ENCODE assay signal across 13 cellular contexts in genomic region chr15:79967331-79968182, GRCh38. TPM values are rescaled to one million over a fixed set of nuclear protein-coding genes. Genes with fewer than 3 reads are reported as not detected.
A peak's percentile ranks its signal among the peaks of the same experiment; 100 is the strongest.
DNase-seq lines count a peak whose midpoint lies in the region; ATAC-seq and TF ChIP-seq lines count a peak whose summit lies in the region.
"Had no signal": no experiment of that assay in that cellular context is flagged by ENCODE, and none has a peak within 500 bp of the region (broad histone marks: within the 10 kb centered on the region; RNA-seq: fewer than 3 reads in every experiment).

No MANE protein-coding gene starts in this region.

- TF ChIP-seq CTCF in OCI-LY3 (IDR thresholded peaks at IDR 0.05; ENCODE audit: low read depth, low read length) (no peak), HFFc6 (IDR thresholded peaks at IDR 0.05) (no peak), thyroid gland (IDR thresholded peaks at IDR 0.05) (no peak)

- intact Hi-C loops in activated T-helper 2 cell treated with anti-CD3 and anti-CD28 coated beads, Interferon-gamma antibody, Interleukin-2, Interleukin-4, amounts not matched to agents 10 μg/mL and 5 μg/mL and 100 μg/mL, durations not matched to agents 14 hours and 24 hours and 36 hours (cut with micrococcal nuclease): loop anchor here (1.0 to 10.0 kb wide), 6 partner anchors 44 to 323 kb away; partner anchors contain the start of genes FAH, MTHFS and ZFAND6
- intact Hi-C loops in thyroid gland (cut with DNase I): no loop called here

- POLR2A ChIA-PET in CD8-positive, alpha-beta memory T cell (lab: Charles Lee): interaction anchor here (1.0 to 5.5 kb wide), 6 partner anchors 14 to 92 kb away, joined by 3 to 64 read pairs (median 8); partner anchors contain the start of gene MTHFS

- no peaks in the 10 kb centered on the region for H3K9me3 ChIP-seq in CD8-positive, alpha-beta memory T cell (ENCODE audit: low read length)
- H3K9me3 ChIP-seq in OCI-LY3 (ENCODE audit: insufficient read depth, low read length) (no peaks in the 10 kb centered on the region), thyroid gland (no peaks in the 10 kb centered on the region)
- H3K9me3 ChIP-seq: heart right ventricle had no signal

- no peaks in the 10 kb centered on the region for H3K27me3 Mint-ChIP-seq in CD8-positive, alpha-beta memory T cell
- no peaks in the 10 kb centered on the region for H3K27me3 Mint-ChIP-seq in activated T-helper 2 cell treated with anti-CD3 and anti-CD28 coated beads, Interferon-gamma antibody, Interleukin-2, Interleukin-4, amounts not matched to agents 10 μg/mL and 5 μg/mL and 100 μg/mL, durations not matched to agents 14 hours and 24 hours and 36 hours (ENCODE audit: low read depth)
- H3K27me3 Mint-ChIP-seq in natural killer cell treated with Interleukin-12 subunit alpha and Interleukin-12 subunit beta and Interleukin-15 and Interleukin-18, amount 100 ng/mL, for 72 hours: no peaks in the 10 kb centered on the region
- no peaks in the 10 kb centered on the region; the same call in 1 of the 2 replicates for H3K27me3 Mint-ChIP-seq in HFFc6 (ENCODE audit: insufficient read depth)

- H3K27ac ChIP-seq in CD8-positive, alpha-beta memory T cell (ENCODE audit: low read depth, low read length): no peak overlapping the region
- peak overlapping the region; percentile 93 for H3K27ac ChIP-seq in OCI-LY3 (ENCODE audit: low read length)
- H3K27ac ChIP-seq in thyroid gland: no peak overlapping the region
- H3K27ac ChIP-seq: C4-2B had no signal

- H3K27ac Mint-ChIP-seq in CD8-positive, alpha-beta memory T cell: peak overlapping the region; percentile 55 to 92 (median 88)
- peak overlapping the region; percentile 99 for H3K27ac Mint-ChIP-seq in activated T-helper 2 cell treated with anti-CD3 and anti-CD28 coated beads, Interferon-gamma antibody, Interleukin-2, Interleukin-4, amounts not matched to agents 10 μg/mL and 5 μg/mL and 100 μg/mL, durations not matched to agents 14 hours and 24 hours and 36 hours
- peak overlapping the region; percentile 85 to 92 for H3K27ac Mint-ChIP-seq in natural killer cell treated with Interleukin-12 subunit alpha and Interleukin-12 subunit beta and Interleukin-15 and Interleukin-18, amount 100 ng/mL, for 72 hours
- H3K27ac Mint-ChIP-seq in HFFc6: no peak overlapping the region
- H3K27ac Mint-ChIP-seq: endodermal cell had no signal

- H3K36me3 Mint-ChIP-seq in CD8-positive, alpha-beta memory T cell: peaks cover 3 to 19% (median 4%) of the 10 kb centered on the region in 3 donors
- H3K36me3 Mint-ChIP-seq in activated T-helper 2 cell treated with anti-CD3 and anti-CD28 coated beads, Interferon-gamma antibody, Interleukin-2, Interleukin-4, amounts not matched to agents 10 μg/mL and 5 μg/mL and 100 μg/mL, durations not matched to agents 14 hours and 24 hours and 36 hours (ENCODE audit: low read depth): peaks cover 63% of the 10 kb centered on the region
- peaks cover 21% of the 10 kb centered on the region for H3K36me3 Mint-ChIP-seq in natural killer cell treated with Interleukin-12 subunit alpha and Interleukin-12 subunit beta and Interleukin-15 and Interleukin-18, amount 100 ng/mL, for 72 hours
- H3K36me3 Mint-ChIP-seq in HFFc6 (ENCODE audit: low read depth): no peaks in the 10 kb centered on the region

- peaks cover 93% of the 10 kb centered on the region for H3K79me2 ChIP-seq in OCI-LY3 (ENCODE audit: low read length)

- H3K27me3 ChIP-seq in CD8-positive, alpha-beta memory T cell (ENCODE audit: insufficient read depth, low read length, poor library complexity, severe bottlenecking): no peaks in the 10 kb centered on the region
- no peaks in the 10 kb centered on the region for H3K27me3 ChIP-seq in OCI-LY3 (ENCODE audit: low read depth, low read length)
- H3K27me3 ChIP-seq in thyroid gland: no peaks in the 10 kb centered on the region

- H3K4me3 ChIP-seq in CD8-positive, alpha-beta memory T cell (ENCODE audit: low read length): peak overlapping the region; percentile 45
- peak overlapping the region; percentile 80 for H3K4me3 ChIP-seq in OCI-LY3 (ENCODE audit: low read length)
- H3K4me3 ChIP-seq in thyroid gland (replicated peaks in 1 of 3): no peak overlapping the region

- H3K36me3 ChIP-seq in CD8-positive, alpha-beta memory T cell (ENCODE audit: insufficient read depth, low read length): no peaks in the 10 kb centered on the region
- H3K36me3 ChIP-seq in OCI-LY3 (replicated peaks; ENCODE audit: low read depth, low read length): peaks cover 49% of the 10 kb centered on the region
- no peaks in the 10 kb centered on the region for H3K36me3 ChIP-seq in thyroid gland
- H3K36me3 ChIP-seq: heart right ventricle had no signal

- peaks cover 45% of the 10 kb centered on the region for H3K4me1 ChIP-seq in CD8-positive, alpha-beta memory T cell (ENCODE audit: insufficient read depth, low read length)
- H3K4me1 ChIP-seq in OCI-LY3 (ENCODE audit: low read length): peaks cover 38% of the 10 kb centered on the region
- peaks cover 0 to 3% of the 10 kb centered on the region in 2 donors for H3K4me1 ChIP-seq in thyroid gland

- CTCF ChIA-PET in CD8-positive, alpha-beta memory T cell (lab: Charles Lee): interaction anchor here (0.9 to 3.3 kb wide), 4 partner anchors 45 to 81 kb away, joined by 3 to 17 read pairs (median 4); no protein-coding TSS in a partner anchor

- no peaks in the 10 kb centered on the region for H3K9me3 Mint-ChIP-seq in CD8-positive, alpha-beta memory T cell
- H3K9me3 Mint-ChIP-seq in activated T-helper 2 cell treated with anti-CD3 and anti-CD28 coated beads, Interferon-gamma antibody, Interleukin-2, Interleukin-4, amounts not matched to agents 10 μg/mL and 5 μg/mL and 100 μg/mL, durations not matched to agents 14 hours and 24 hours and 36 hours: no peaks in the 10 kb centered on the region
- H3K9me3 Mint-ChIP-seq in natural killer cell treated with Interleukin-12 subunit alpha and Interleukin-12 subunit beta and Interleukin-15 and Interleukin-18, amount 100 ng/mL, for 72 hours: peaks cover 3% of the 10 kb centered on the region
- no peaks in the 10 kb centered on the region for H3K9me3 Mint-ChIP-seq in HFFc6
- H3K9me3 Mint-ChIP-seq: endodermal cell had no signal

- H3K4me1 Mint-ChIP-seq in CD8-positive, alpha-beta memory T cell: peaks cover 51 to 77% (median 73%) of the 10 kb centered on the region in 3 donors
- peaks cover 49% of the 10 kb centered on the region for H3K4me1 Mint-ChIP-seq in activated T-helper 2 cell treated with anti-CD3 and anti-CD28 coated beads, Interferon-gamma antibody, Interleukin-2, Interleukin-4, amounts not matched to agents 10 μg/mL and 5 μg/mL and 100 μg/mL, durations not matched to agents 14 hours and 24 hours and 36 hours (ENCODE audit: low read depth)
- peaks cover 53 to 55% of the 10 kb centered on the region in 2 donors for H3K4me1 Mint-ChIP-seq in natural killer cell treated with Interleukin-12 subunit alpha and Interleukin-12 subunit beta and Interleukin-15 and Interleukin-18, amount 100 ng/mL, for 72 hours (ENCODE audit: low read depth in 2 of 2)
- H3K4me1 Mint-ChIP-seq in HFFc6 (ENCODE audit: low read depth): peaks cover 23% of the 10 kb centered on the region
- H3K4me1 Mint-ChIP-seq: endodermal cell had no signal

- peaks cover 29% of the 10 kb centered on the region for H4K20me1 ChIP-seq in OCI-LY3 (ENCODE audit: insufficient read depth, low read length)

- no peak for DNase-seq in CD8-positive, alpha-beta memory T cell
- DNase-seq in activated T-helper 2 cell treated with anti-CD3 and anti-CD28 coated beads, Interferon-gamma antibody, Interleukin-2, Interleukin-4, amounts not matched to agents 10 μg/mL and 5 μg/mL and 100 μg/mL, durations not matched to agents 14 hours and 24 hours and 36 hours (ENCODE audit: low spot score): peak; percentile 35
- DNase-seq in natural killer cell treated with Interleukin-12 subunit alpha and Interleukin-12 subunit beta and Interleukin-15 and Interleukin-18, amount 100 ng/mL, for 72 hours (ENCODE audit: low spot score): no peak
- DNase-seq in HFFc6 (no peak), thyroid gland (no peak), NCI-H1105 (lab: John Stamatoyannopoulos, UW) (no peak)
- DNase-seq: endodermal cell, heart right ventricle, mammary epithelial cell, NCI-H1092 treated with DMSO at 0.1 percent for 48 hours had no signal

- no peak overlapping the region for H2AFZ ChIP-seq in OCI-LY3 (ENCODE audit: low read depth, low read length)

- peak overlapping the region; percentile 86 for H3K4me2 ChIP-seq in OCI-LY3 (ENCODE audit: low read length)

- ATAC-seq in natural killer cell treated with Interleukin-12 subunit alpha and Interleukin-12 subunit beta and Interleukin-15 and Interleukin-18, amount 100 ng/mL, for 72 hours: peak; percentile 43 to 65
- no peak for ATAC-seq in HG03045 (IDR thresholded peaks at IDR 0.05; ENCODE audit: unreplicated experiment)

- peak overlapping the region; percentile 96 for H3K9ac ChIP-seq in OCI-LY3 (ENCODE audit: low read length)

- peak overlapping the region; percentile 74 to 83 (median 79) for H3K4me3 Mint-ChIP-seq in CD8-positive, alpha-beta memory T cell
- peak overlapping the region; percentile 93 for H3K4me3 Mint-ChIP-seq in activated T-helper 2 cell treated with anti-CD3 and anti-CD28 coated beads, Interferon-gamma antibody, Interleukin-2, Interleukin-4, amounts not matched to agents 10 μg/mL and 5 μg/mL and 100 μg/mL, durations not matched to agents 14 hours and 24 hours and 36 hours (ENCODE audit: low read depth)
- peak overlapping the region; percentile 88 for H3K4me3 Mint-ChIP-seq in natural killer cell treated with Interleukin-12 subunit alpha and Interleukin-12 subunit beta and Interleukin-15 and Interleukin-18, amount 100 ng/mL, for 72 hours
- H3K4me3 Mint-ChIP-seq in HFFc6: no peak overlapping the region
- H3K4me3 Mint-ChIP-seq: endodermal cell had no signal

- no peak for TF ChIP-seq POLR2A in thyroid gland (IDR thresholded peaks at IDR 0.05)

- 87 to 93% methylated on average over 9 of the region's 9 CpGs for WGBS in thyroid gland, 2 donors

RNA-seq across cellular contexts. Expression of gene BCL2A1, which starts 3.4 kb away (rescaled TPM):
- 10 to 100 TPM; 55.8 to 56.8 TPM for total RNA-seq in CD8-positive, alpha-beta memory T cell
- 29.5 TPM for polyA plus RNA-seq in CD8-positive, alpha-beta memory T cell
- total RNA-seq in activated T-helper 2 cell treated with anti-CD3 and anti-CD28 coated beads, Interferon-gamma antibody, Interleukin-2, Interleukin-4, amounts not matched to agents 10 μg/mL and 5 μg/mL and 100 μg/mL, durations not matched to agents 14 hours and 24 hours and 36 hours: 101 and 104 TPM in 2 replicates
- 10 to 100 TPM; 17.3 to 40.0 TPM for total RNA-seq in natural killer cell treated with Interleukin-12 subunit alpha and Interleukin-12 subunit beta and Interleukin-15 and Interleukin-18, amount 100 ng/mL, for 72 hours
- total RNA-seq in HFFc6 (2021; fragmentation: NEBNext Ultra II Directional; extraction: Animal tissue kit (Norgen Biotek cat#: 25700)): under 1 TPM in 2 of 6 experiments, not detected in 4; 0.27 to 0.46 TPM
- 1 to 10 TPM in 2 of 4 donors, under 1 TPM in 1, not detected in 1; 0.83 to 4.7 (median 2.0) TPM for total RNA-seq in thyroid gland
- total RNA-seq: endodermal cell had no signal

Comparison
In these comparisons a context has a peak if more than half of its experiments do, and no peak if none do; other contexts are left out.
1. H3K4me3 ChIP-seq: peak in CD8-positive, alpha-beta memory T cell (single experiment) and OCI-LY3 (single experiment); none in thyroid gland (0 of 3).